24 cellular contexts compared by ENCODE assay signal in genomic region chr13:112194167-112194530, GRCh38.
DNase-seq lines count a peak whose midpoint lies in the region; ATAC-seq, FAIRE-seq and TF ChIP-seq lines count a peak whose summit lies in the region.
"Had no signal": no experiment of that assay in that cellular context is flagged by ENCODE, and none has a peak within 500 bp of the region (broad histone marks: within the 10 kb centered on the region; RNA-seq: fewer than 3 reads in every experiment).

No MANE protein-coding gene starts in this region.

- H2AFZ ChIP-seq in HepG2 (ENCODE audit: low read length) = no peak overlapping the region
- H2AFZ ChIP-seq: GM23248 had no signal

- TF ChIP-seq POLR2A in HepG2 (IDR thresholded peaks at IDR 0.05; ENCODE audit: insufficient read depth in 1 of 2, low read depth in 2 of 2, low read length in 2 of 2) = no peak
- no peak for TF ChIP-seq POLR2A in right lobe of liver (IDR thresholded peaks at IDR 0.05)

- BruUV-seq in HepG2 (replicated peaks; lab: Mats Ljungman, UMichigan) = no TSS peak

- TF ChIP-seq RAD21 in liver (IDR thresholded peaks at IDR 0.05) (no peak), HepG2 (CRISPR knock-in tag; IDR thresholded peaks at IDR 0.05) (no peak)

- H3K9ac ChIP-seq in liver (ENCODE audit: low read depth in 1 of 2, low read length in 2 of 2) = no peak overlapping the region
- H3K9ac ChIP-seq in HepG2 (ENCODE audit: insufficient read depth, low read depth, low read length) = no peak overlapping the region
- H3K9ac ChIP-seq: GM23248 had no signal

- no peaks in the 10 kb centered on the region for H3K27me3 ChIP-seq in liver (ENCODE audit: control insufficient read depth in 4 of 4, insufficient read depth in 4 of 4, low read length in 3 of 4)
- peaks cover 0 to 3% of the 10 kb centered on the region in 2 experiments; a peak in 2 of 5 replicates for H3K27me3 ChIP-seq in HepG2 (ENCODE audit: control insufficient read depth in 1 of 2, insufficient read depth in 2 of 2, low read length in 2 of 2)
- no peaks in the 10 kb centered on the region for H3K27me3 ChIP-seq in right lobe of liver

- H3K27ac ChIP-seq in liver (ENCODE audit: low read depth in 1 of 2, low read length in 2 of 2) = peak overlapping the region; percentile 71 to 81
- H3K27ac ChIP-seq in HepG2 (ENCODE audit: extremely low read length, insufficient read depth, low read length) = no peak overlapping the region
- peak overlapping the region; percentile 56 to 87 (median 83) for H3K27ac ChIP-seq in right lobe of liver
- H3K27ac ChIP-seq: A549, GM23248 had no signal

- peak overlapping the region in 2 of 3 donors; percentile 1 to 33 for H3K4me3 ChIP-seq in liver (ENCODE audit: low read depth in 1 of 3, low read length in 3 of 3)
- H3K4me3 ChIP-seq in HepG2 (replicated peaks in 1 of 3; ENCODE audit: insufficient read depth in 1 of 3, low read depth in 2 of 3, low read length in 3 of 3) = no peak overlapping the region
- H3K4me3 ChIP-seq in right lobe of liver = no peak overlapping the region
- H3K4me3 ChIP-seq: A549, GM23248 had no signal

- H3K4me1 ChIP-seq in liver (ENCODE audit: control insufficient read depth in 4 of 4, insufficient read depth in 4 of 4, low read length in 3 of 4) (peaks cover 0 to 11% (median 4%) of the 10 kb centered on the region in 4 donors), HepG2 (ENCODE audit: insufficient read depth, low read length) (0 out of 2 replicates have a peak, but pooled peaks cover 7% of the 10 kb centered on the region), right lobe of liver (peaks cover 0 to 16% (median 5%) of the 10 kb centered on the region in 4 donors)
- H3K4me1 ChIP-seq: A549 had no signal

- TF ChIP-seq EP300 in HepG2 (IDR thresholded peaks at IDR 0.05; ENCODE audit: low read depth in 2 of 2, low read length in 2 of 2) (no peak), HepG2 (CRISPR knock-in tag; IDR thresholded peaks at IDR 0.05; ENCODE audit: borderline replicate concordance) (no peak)

- in situ Hi-C loops in HepG2 (cut with HindIII; ENCODE audit: extremely low pct_ligation_motif_present, low pct_unique_long_range_greater_than_20kb) = no loop called here

- 77% methylated on average over 22 of the region's 22 CpGs for WGBS in liver
- WGBS in HepG2 (ENCODE audit: low lambda C conversion rate) = 90% methylated on average over 2 of the region's 22 CpGs
- WGBS in right lobe of liver (ENCODE audit: insufficient coverage, low coverage, low lambda C conversion rate, missing lambda C conversion rate) = no CpG with 5 or more reads among the region's 22 CpGs

- ATAC-seq in HepG2 = no peak
- no peak for ATAC-seq in right lobe of liver
- ATAC-seq: A549, HCT116 had no signal

- POLR2A ChIA-PET in HepG2 (lab: Yijun Ruan, JAX) = no interaction called here

- FAIRE-seq in HepG2 (lab: Jason Lieb, UNC) = no peak
- FAIRE-seq: A549, GM12891, GM18507, GM19239 had no signal

- CTCF ChIA-PET in HepG2 (lab: Yijun Ruan, JAX; ENCODE audit: low intra/inter-chr PET ratio, low total read pairs) = no interaction called here

- H3K4me2 ChIP-seq in HepG2 (ENCODE audit: low read depth, low read length) = no peak overlapping the region
- H3K4me2 ChIP-seq: A549 had no signal

- no peak for TF ChIP-seq CTCF in liver (IDR thresholded peaks at IDR 0.05; ENCODE audit: low read depth, low read length, missing input control)
- TF ChIP-seq CTCF in HepG2 (CRISPR knock-in tag; IDR thresholded peaks at IDR 0.05) = no peak
- no peak for TF ChIP-seq CTCF in right lobe of liver (IDR thresholded peaks at IDR 0.05)

- no peak for DNase-seq in HepG2 (ENCODE audit: low spot score)
- peak in 1 of 3 donors; percentile 57 for DNase-seq in right lobe of liver
- DNase-seq in posterior vena cava (ENCODE audit: low spot score) = peak; percentile 69
- DNase-seq in activated T-cell treated with anti-CD3 and anti-CD28 coated beads, Interleukin-2, amount 50 U/mL, for 48 hours = no peak
- DNase-seq in Ammon's horn (ENCODE audit: low spot score) = no peak
- no peak for DNase-seq in activated CD4-positive, CD25-positive, alpha-beta regulatory T cell treated with anti-CD3 and anti-CD28 coated beads, Interleukin-2, amount 50 U/mL, for 72 hours
- DNase-seq: 8988T; ACHN; AML-193; C1 segment of cervical spinal cord; Calu3; CD4-positive, alpha-beta memory T cell; COR-L47; DMS53; DMS79 treated with DMSO at 0.1 percent for 48 hours; GF-D8; GM23248; H9 had no signal

- no peaks in the 10 kb centered on the region for H4K20me1 ChIP-seq in HepG2 (ENCODE audit: insufficient read depth, low read length)

- H3K36me3 ChIP-seq in liver (ENCODE audit: control insufficient read depth in 4 of 4, insufficient read depth in 3 of 4, low read depth in 1 of 4, low read length in 3 of 4) (no peaks in the 10 kb centered on the region), HepG2 (replicated peaks in 1 of 2; ENCODE audit: control insufficient read depth in 1 of 2, insufficient read depth in 2 of 2, low read length in 2 of 2) (no peaks in the 10 kb centered on the region), right lobe of liver (no peaks in the 10 kb centered on the region)

- no peaks in the 10 kb centered on the region for H3K79me2 ChIP-seq in HepG2 (ENCODE audit: insufficient read depth, low read length)

- intact Hi-C loops in HepG2 (cut with micrococcal nuclease; ENCODE audit: unreplicated experiment) = no loop called here
- intact Hi-C loops in right lobe of liver (cut with DNase I) = no loop called here
- intact Hi-C loops in posterior vena cava (cut with DNase I) = no loop called here

- H3K9me3 ChIP-seq in liver (ENCODE audit: control insufficient read depth in 4 of 4, low read length in 3 of 4) = peaks cover 0 to 4% (median 2%) of the 10 kb centered on the region in 4 donors
- H3K9me3 ChIP-seq in HepG2 (ENCODE audit: low read length) = no peaks in the 10 kb centered on the region
- peaks cover 0 to 5% (median 0%) of the 10 kb centered on the region in 4 donors for H3K9me3 ChIP-seq in right lobe of liver
- H3K9me3 ChIP-seq: A549 had no signal

TF ChIP-seq in liver, 16 proteins besides CTCF, POLR2A, EP300 and RAD21 (continues in another document):
- TF ChIP-seq HNF4A (conservative IDR thresholded peaks at IDR 0.05) = no peak
- no peak for TF ChIP-seq GABPA (IDR thresholded peaks at IDR 0.05 in 1 of 2, conservative IDR thresholded peaks at IDR 0.05 in 1 of 2)
- no peak for TF ChIP-seq HNF4G (IDR thresholded peaks at IDR 0.05)
- TF ChIP-seq TAF1 (conservative IDR thresholded peaks at IDR 0.05) = no peak
- TF ChIP-seq REST (IDR thresholded peaks at IDR 0.05) = no peak

TF ChIP-seq in HepG2, 621 proteins besides CTCF, POLR2A, EP300 and RAD21:
- TF ChIP-seq ZNF143 (CRISPR knock-in tag; IDR thresholded peaks at IDR 0.05) (no peak), PAWR (CRISPR knock-in tag; IDR thresholded peaks at IDR 0.05; ENCODE audit: borderline replicate concordance) (no peak), MIER3 (CRISPR knock-in tag; IDR thresholded peaks at IDR 0.05; ENCODE audit: borderline replicate concordance) (no peak), RNF2 (conservative IDR thresholded peaks at IDR 0.05; ENCODE audit: low read depth) (no peak)

Comparison
In these comparisons a context has a peak if more than half of its experiments do, and no peak if none do; other contexts are left out.
1. H3K4me3 ChIP-seq: peak in liver (2 of 3); none in HepG2 (0 of 3) and right lobe of liver (0 of 3).